In the genomic region with DNA sequence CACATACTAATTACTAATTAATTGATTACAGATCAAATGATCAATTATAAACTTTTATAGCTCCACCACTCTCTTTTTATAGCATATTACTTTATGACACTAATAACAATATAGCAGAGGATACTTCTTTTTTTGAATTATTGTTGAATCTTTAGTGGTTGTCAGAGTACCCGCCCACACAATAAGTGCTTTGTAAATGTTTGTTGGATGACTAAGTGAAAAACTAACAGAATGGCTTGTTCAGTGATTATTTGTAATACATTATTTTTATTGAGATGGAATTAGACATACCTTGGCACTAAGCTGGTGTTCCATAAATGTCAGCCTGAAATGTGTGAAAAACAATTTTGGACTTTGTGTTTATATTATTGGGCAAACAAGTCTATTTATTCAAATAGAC, we compare ENCODE assay signal across 23 cellular contexts.
"Had no signal": no experiment of that assay in that cellular context is flagged by ENCODE, and none has a peak within 500 bp of the region (broad histone marks: within the 10 kb centered on the region; RNA-seq: fewer than 3 reads in every experiment).

No MANE protein-coding gene starts in this region.

- H3K27ac ChIP-seq: colonic mucosa, esophagus muscularis mucosa, neural progenitor cell, psoas muscle, right lobe of liver, stomach, testis, tibial artery had no signal

- FAIRE-seq: kidney had no signal

- H3K36me3 ChIP-seq: colonic mucosa, esophagus muscularis mucosa, neural progenitor cell, right lobe of liver, stomach, tibial artery had no signal

- H3K9me3 ChIP-seq: colonic mucosa, esophagus muscularis mucosa, psoas muscle, right lobe of liver, stomach, testis, tibial artery had no signal

- H3K4me3 ChIP-seq: colonic mucosa, esophagus muscularis mucosa, lung, mucosa of descending colon, neural progenitor cell, psoas muscle, right lobe of liver, smooth muscle cell, stomach, testis, tibial artery had no signal

- DNase-seq: colonic mucosa; effector CD8-positive, alpha-beta T cell; endodermal cell; foreskin melanocyte; hypothalamus; kidney; mesenchymal stem cell; mucosa of descending colon; naive thymus-derived CD4-positive, alpha-beta T cell; psoas muscle; retina; right lobe of liver; stimulated activated CD4-positive, alpha-beta T cell treated with anti-CD3 and anti-CD28 coated beads, Interleukin-12 subunit alpha, Interleukin-12 subunit beta, amount 100 ng/mL, for 4 hours; stimulated activated CD4-positive, alpha-beta T cell treated with anti-CD3 and anti-CD28 coated beads, Interleukin-1b, Interleukin-23, amount 100 ng/mL, for 48 hours; stimulated activated CD4-positive, alpha-beta T cell treated with anti-CD3 and anti-CD28 coated beads, Interleukin-4, amount 100 ng/mL, for 24 hours; stimulated activated naive CD4-positive, alpha-beta T cell treated with Interleukin-2 at 50 U/mL for 16 hours; stomach; testis; tibial artery had no signal

- H3K27me3 ChIP-seq: colonic mucosa, esophagus muscularis mucosa, neural progenitor cell, right lobe of liver, stomach, testis, tibial artery had no signal

- H3K4me1 ChIP-seq: colonic mucosa, esophagus muscularis mucosa, neural progenitor cell, psoas muscle, right lobe of liver, stomach, testis, tibial artery had no signal
